27 cellular contexts compared by ENCODE assay signal in the genomic region with DNA sequence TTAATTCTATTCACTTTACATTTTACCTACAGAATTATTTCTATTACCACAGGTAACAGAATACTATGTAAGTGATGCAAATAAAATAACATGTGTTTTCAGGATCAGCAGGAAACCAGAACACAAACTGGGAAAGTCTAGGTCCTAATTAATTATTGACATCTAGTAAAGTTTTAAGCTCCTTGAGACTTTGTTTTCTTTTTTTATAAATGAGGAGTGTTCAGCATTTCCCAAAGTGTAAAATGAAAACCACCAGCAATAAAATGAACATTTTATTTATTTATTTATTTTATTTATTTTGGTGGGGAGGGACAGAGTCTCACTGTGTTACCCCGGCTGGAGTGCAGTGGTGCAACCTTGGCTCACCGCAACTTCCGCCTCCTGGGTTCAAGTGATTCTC.
"Had no signal": no experiment of that assay in that cellular context is flagged by ENCODE, and none has a peak within 500 bp of the region (broad histone marks: within the 10 kb centered on the region; RNA-seq: fewer than 3 reads in every experiment).

No MANE protein-coding gene starts in this region.

- H3K9me3 Mint-ChIP-seq: activated CD4-positive, alpha-beta T cell treated with anti-CD3 and anti-CD28 coated beads, Interleukin-2, amount 10 ng/mL, durations not matched to agents 7 days and 5 days; activated T-cell treated with anti-CD3 and anti-CD28 coated beads, Interleukin-2, amount 50 U/mL, for 24 hours; natural killer cell treated with Interleukin-12 subunit alpha and Interleukin-12 subunit beta and Interleukin-15 and Interleukin-18, amount 100 ng/mL, for 72 hours had no signal

- H3K36me3 ChIP-seq: esophagus squamous epithelium, right lobe of liver, thoracic aorta had no signal

- H3K27ac ChIP-seq: esophagus squamous epithelium, right lobe of liver, thoracic aorta had no signal

- H3K27ac Mint-ChIP-seq: activated CD4-positive, alpha-beta memory T cell treated with anti-CD3 and anti-CD28 coated beads, Interleukin-2, amount 10 ng/mL, durations not matched to agents 7 days and 5 days; activated CD4-positive, alpha-beta T cell treated with anti-CD3 and anti-CD28 coated beads, Interleukin-2, amount 10 ng/mL, durations not matched to agents 7 days and 5 days; activated naive CD4-positive, alpha-beta T cell treated with anti-CD3 and anti-CD28 coated beads, Interleukin-2, amount 10 ng/mL, durations not matched to agents 7 days and 5 days; activated naive CD8-positive, alpha-beta T cell treated with anti-CD3 and anti-CD28 coated beads, Interleukin-2, amount 10 ng/mL, durations not matched to agents 7 days and 5 days; activated T-cell treated with anti-CD3 and anti-CD28 coated beads, Interleukin-2, amount 50 U/mL, for 24 hours; dendritic cell treated with granulocyte-macrophage colony-stimulating factor and Interleukin-4, amounts not matched to agents 40 ng/mL and 50 ng/mL, for 4 days; memory B cell; natural killer cell treated with Interleukin-12 subunit alpha and Interleukin-12 subunit beta and Interleukin-15 and Interleukin-18, amount 100 ng/mL, for 72 hours; WTC11 had no signal

- FAIRE-seq: bronchial epithelial cell, islet of Langerhans, urothelium cell line had no signal

- H3K4me1 Mint-ChIP-seq: activated CD4-positive, alpha-beta memory T cell treated with anti-CD3 and anti-CD28 coated beads, Interleukin-2, amount 10 ng/mL, durations not matched to agents 7 days and 5 days; activated CD4-positive, alpha-beta T cell treated with anti-CD3 and anti-CD28 coated beads, Interleukin-2, amount 10 ng/mL, durations not matched to agents 7 days and 5 days; activated naive CD4-positive, alpha-beta T cell treated with anti-CD3 and anti-CD28 coated beads, Interleukin-2, amount 10 ng/mL, durations not matched to agents 7 days and 5 days; activated naive CD8-positive, alpha-beta T cell treated with anti-CD3 and anti-CD28 coated beads, Interleukin-2, amount 10 ng/mL, durations not matched to agents 7 days and 5 days; central memory CD8-positive, alpha-beta T cell had no signal

- H3K27me3 Mint-ChIP-seq: activated CD4-positive, alpha-beta memory T cell treated with anti-CD3 and anti-CD28 coated beads, Interleukin-2, amount 10 ng/mL, durations not matched to agents 7 days and 5 days; activated CD4-positive, alpha-beta T cell treated with anti-CD3 and anti-CD28 coated beads, Interleukin-2, amount 10 ng/mL, durations not matched to agents 7 days and 5 days; activated naive CD4-positive, alpha-beta T cell treated with anti-CD3 and anti-CD28 coated beads, Interleukin-2, amount 10 ng/mL, durations not matched to agents 7 days and 5 days; activated naive CD8-positive, alpha-beta T cell treated with anti-CD3 and anti-CD28 coated beads, Interleukin-2, amount 10 ng/mL, durations not matched to agents 7 days and 5 days; activated T-cell treated with anti-CD3 and anti-CD28 coated beads, Interleukin-2, amount 50 U/mL, for 24 hours; central memory CD8-positive, alpha-beta T cell; dendritic cell treated with granulocyte-macrophage colony-stimulating factor and Interleukin-4, amounts not matched to agents 40 ng/mL and 50 ng/mL, for 4 days; memory B cell; natural killer cell treated with Interleukin-12 subunit alpha and Interleukin-12 subunit beta and Interleukin-15 and Interleukin-18, amount 100 ng/mL, for 72 hours had no signal

- H3K9me3 ChIP-seq: esophagus squamous epithelium, mucosa of descending colon, right lobe of liver, thoracic aorta had no signal

- H3K4me3 Mint-ChIP-seq: activated CD4-positive, alpha-beta memory T cell treated with anti-CD3 and anti-CD28 coated beads, Interleukin-2, amount 10 ng/mL, durations not matched to agents 7 days and 5 days; activated CD4-positive, alpha-beta T cell treated with anti-CD3 and anti-CD28 coated beads, Interleukin-2, amount 10 ng/mL, durations not matched to agents 7 days and 5 days; activated naive CD4-positive, alpha-beta T cell treated with anti-CD3 and anti-CD28 coated beads, Interleukin-2, amount 10 ng/mL, durations not matched to agents 7 days and 5 days; activated naive CD8-positive, alpha-beta T cell treated with anti-CD3 and anti-CD28 coated beads, Interleukin-2, amount 10 ng/mL, durations not matched to agents 7 days and 5 days; activated T-cell treated with anti-CD3 and anti-CD28 coated beads, Interleukin-2, amount 50 U/mL, for 24 hours; central memory CD8-positive, alpha-beta T cell; dendritic cell treated with granulocyte-macrophage colony-stimulating factor and Interleukin-4, amounts not matched to agents 40 ng/mL and 50 ng/mL, for 4 days; memory B cell; natural killer cell treated with Interleukin-12 subunit alpha and Interleukin-12 subunit beta and Interleukin-15 and Interleukin-18, amount 100 ng/mL, for 72 hours; WTC11 had no signal

- H3K27me3 ChIP-seq: esophagus squamous epithelium, right lobe of liver had no signal

- ATAC-seq: left colon; mucosa of descending colon; natural killer cell treated with Interleukin-12 subunit alpha and Interleukin-12 subunit beta and Interleukin-15 and Interleukin-18, amount 100 ng/mL, for 72 hours; right lobe of liver; stimulated activated naive CD8-positive, alpha-beta T cell treated with anti-CD3 and anti-CD28 coated beads, Interleukin-15, Interleukin-2, amounts not matched to agents 100 U/mL and 50 U/mL, for 24 hours; WTC11 had no signal

- H3K4me1 ChIP-seq: esophagus squamous epithelium, right lobe of liver had no signal

- DNase-seq: activated CD4-positive, alpha-beta memory T cell treated with anti-CD3 and anti-CD28 coated beads, Interleukin-2, amount 10 ng/mL, durations not matched to agents 7 days and 5 days; activated CD4-positive, alpha-beta T cell treated with anti-CD3 and anti-CD28 coated beads for 1 hour; activated CD4-positive, alpha-beta T cell treated with anti-CD3 and anti-CD28 coated beads, Interleukin-2, amount 10 ng/mL, durations not matched to agents 7 days and 5 days; activated CD8-positive, alpha-beta memory T cell treated with anti-CD3 and anti-CD28 coated beads, Interleukin-2, amount 50 U/mL, for 48 hours; activated gamma-delta T cell; activated naive CD4-positive, alpha-beta T cell treated with anti-CD3 and anti-CD28 coated beads, Interleukin-2, amount 10 ng/mL, durations not matched to agents 7 days and 5 days; activated naive CD8-positive, alpha-beta T cell treated with anti-CD3 and anti-CD28 coated beads, Interleukin-2, amount 10 ng/mL, durations not matched to agents 7 days and 5 days; activated T-cell treated with anti-CD3 and anti-CD28 coated beads, Interleukin-2, amount 50 U/mL, for 24 hours; esophagus squamous epithelium; foreskin melanocyte; left colon; mucosa of descending colon; right lobe of liver; stimulated activated CD4-positive, alpha-beta T cell treated with anti-CD3 and anti-CD28 coated beads, Interleukin-12 subunit alpha, Interleukin-12 subunit beta, amount 100 ng/mL, for 4 hours; stimulated activated CD4-positive, alpha-beta T cell treated with anti-CD3 and anti-CD28 coated beads, Interleukin-4, amount 100 ng/mL, for 1 hour; stimulated activated naive CD8-positive, alpha-beta T cell treated with anti-CD3 and anti-CD28 coated beads, Interleukin-15, Interleukin-2, amounts not matched to agents 100 U/mL and 50 U/mL, for 24 hours; T-helper 2 cell; trophoblast cell had no signal

- H3K36me3 Mint-ChIP-seq: activated naive CD4-positive, alpha-beta T cell treated with anti-CD3 and anti-CD28 coated beads, Interleukin-2, amount 10 ng/mL, durations not matched to agents 7 days and 5 days; activated naive CD8-positive, alpha-beta T cell treated with anti-CD3 and anti-CD28 coated beads, Interleukin-2, amount 10 ng/mL, durations not matched to agents 7 days and 5 days; natural killer cell treated with Interleukin-12 subunit alpha and Interleukin-12 subunit beta and Interleukin-15 and Interleukin-18, amount 100 ng/mL, for 72 hours; WTC11 had no signal

- H3K4me3 ChIP-seq: esophagus squamous epithelium, mucosa of descending colon, right lobe of liver, thoracic aorta had no signal
